5 cellular contexts compared by ENCODE assay signal in the genomic region with DNA sequence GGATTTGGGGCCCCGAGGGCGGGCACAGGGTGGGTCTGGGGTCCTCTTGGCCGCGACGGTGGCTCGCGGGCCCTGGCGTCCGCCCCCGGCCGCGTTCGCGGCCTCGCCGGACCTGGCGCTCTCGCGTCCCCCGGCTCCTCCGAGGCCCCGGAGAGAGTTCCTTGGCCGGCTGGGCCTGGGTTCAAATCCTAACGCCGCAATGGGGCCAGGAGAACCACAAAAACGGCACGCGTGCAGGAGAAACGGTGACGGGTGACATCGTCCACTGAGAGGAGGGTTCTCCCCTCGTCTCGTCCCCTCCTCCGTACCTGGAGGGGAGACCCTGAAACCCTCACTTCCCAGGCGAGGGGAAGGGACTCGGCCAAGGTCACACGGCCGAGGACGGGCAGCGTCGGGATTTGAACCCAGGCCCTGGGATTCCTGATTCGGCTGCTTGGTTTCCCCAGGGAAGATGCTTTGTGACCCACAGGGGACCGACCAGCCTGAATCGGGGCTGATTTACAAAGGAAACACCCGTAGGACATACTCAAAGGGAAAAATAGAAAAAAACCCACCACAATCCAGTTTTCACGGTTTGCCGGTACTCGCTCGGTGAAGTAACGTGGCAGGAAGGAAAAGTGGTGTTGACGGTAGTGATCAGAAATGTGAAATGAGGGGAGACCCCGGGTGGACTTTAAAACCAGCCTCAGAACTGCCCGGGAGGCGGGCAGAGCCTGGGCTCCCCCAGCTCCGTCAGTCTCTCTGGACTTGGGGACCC. TPM values are rescaled to one million over a fixed set of nuclear protein-coding genes. Genes with fewer than 3 reads are reported as not detected.
DNase-seq lines count a peak whose midpoint lies in the region; ATAC-seq and TF ChIP-seq lines count a peak whose summit lies in the region.

No MANE protein-coding gene starts in this region.

- ATAC-seq in HG03066 (IDR thresholded peaks at IDR 0.05; ENCODE audit: low read depth, unreplicated experiment): peak; percentile 4
- no peak for ATAC-seq in lung (ENCODE audit: insufficient read depth, low FRiP score)
- no peak for ATAC-seq in GM18870 (IDR thresholded peaks at IDR 0.05; ENCODE audit: unreplicated experiment)

- DNase-seq in activated naive CD4-positive, alpha-beta T cell treated with anti-CD3 and anti-CD28 coated beads, Interleukin-2, amount 10 ng/mL, durations not matched to agents 7 days and 5 days: no peak
- no peak for DNase-seq in lung (ENCODE audit: low spot score)
- DNase-seq in HCEC 1CT: no peak

- H3K36me3 Mint-ChIP-seq in activated naive CD4-positive, alpha-beta T cell treated with anti-CD3 and anti-CD28 coated beads, Interleukin-2, amount 10 ng/mL, durations not matched to agents 7 days and 5 days: peaks cover 74% of the 10 kb centered on the region

- TF ChIP-seq CTCF in lung (IDR thresholded peaks at IDR 0.05; ENCODE audit: control extremely low read depth, extremely low read depth): no peak

- peak overlapping the region; percentile 100 for H3K4me3 Mint-ChIP-seq in activated naive CD4-positive, alpha-beta T cell treated with anti-CD3 and anti-CD28 coated beads, Interleukin-2, amount 10 ng/mL, durations not matched to agents 7 days and 5 days

- peak overlapping the region; percentile 100 for H3K27ac Mint-ChIP-seq in activated naive CD4-positive, alpha-beta T cell treated with anti-CD3 and anti-CD28 coated beads, Interleukin-2, amount 10 ng/mL, durations not matched to agents 7 days and 5 days

- H3K27me3 Mint-ChIP-seq in activated naive CD4-positive, alpha-beta T cell treated with anti-CD3 and anti-CD28 coated beads, Interleukin-2, amount 10 ng/mL, durations not matched to agents 7 days and 5 days: no peaks in the 10 kb centered on the region

- H3K4me1 ChIP-seq in lung (ENCODE audit: control insufficient read depth in 2 of 2, insufficient read depth in 2 of 2, low read length in 2 of 2): peaks cover 3 to 29% of the 10 kb centered on the region in 2 donors

- no peaks in the 10 kb centered on the region for H3K9me3 Mint-ChIP-seq in activated naive CD4-positive, alpha-beta T cell treated with anti-CD3 and anti-CD28 coated beads, Interleukin-2, amount 10 ng/mL, durations not matched to agents 7 days and 5 days

- 0% methylated on average over 36 to 55 of the region's 55 CpGs for WGBS in lung, 2 donors

- H3K9me3 ChIP-seq in lung (ENCODE audit: control insufficient read depth in 2 of 2, insufficient read depth in 1 of 2, low read length in 1 of 2): no peaks in the 10 kb centered on the region

- no peaks in the 10 kb centered on the region for H3K27me3 ChIP-seq in lung (ENCODE audit: control insufficient read depth, insufficient read depth)

- H3K27ac ChIP-seq in lung (ENCODE audit: low read depth in 1 of 2, low read length in 1 of 2): peak overlapping the region; percentile 88 to 93

- H3K4me1 Mint-ChIP-seq in activated naive CD4-positive, alpha-beta T cell treated with anti-CD3 and anti-CD28 coated beads, Interleukin-2, amount 10 ng/mL, durations not matched to agents 7 days and 5 days: peaks cover 71% of the 10 kb centered on the region

- CTCF ChIA-PET in activated naive CD4-positive, alpha-beta T cell treated with anti-CD3 and anti-CD28 coated beads, Interleukin-2, amount 10 ng/mL, durations not matched to agents 7 days and 5 days (lab: Charles Lee): interaction anchor here (3.3 kb wide), 1 partner anchor 66 kb away, joined by 15 read pairs; a partner anchor contains a TSS

- H3K4me3 ChIP-seq in lung: peak overlapping the region; percentile 99

- peaks cover 6 to 19% of the 10 kb centered on the region in 2 donors for H3K36me3 ChIP-seq in lung (ENCODE audit: control insufficient read depth in 2 of 2, insufficient read depth in 2 of 2, low read length in 2 of 2)

RNA-seq across cellular contexts. Expression of a gene that starts 0.7 kb away (rescaled TPM):
- total RNA-seq in lung: 100 to 1,000 TPM in 1 of 2 donors, 10 to 100 TPM in 1; 88.2 to 130 TPM
- polyA plus RNA-seq in lung: 10 to 100 TPM; 59.5 to 67.2 TPM

RNA-seq across cellular contexts. Expression of a gene that starts 1.0 kb away (rescaled TPM):
- 10 to 100 TPM; 85.0 to 88.6 TPM for total RNA-seq in lung
- 10 to 100 TPM; 39.7 to 51.9 TPM for polyA plus RNA-seq in lung

RNA-seq across cellular contexts. Expression of a gene that starts 55.8 kb away (rescaled TPM):
- total RNA-seq in lung: 1 to 10 TPM; 1.8 to 2.0 TPM
- 1 to 10 TPM; 1.0 to 2.0 TPM for polyA plus RNA-seq in lung

RNA-seq across cellular contexts. Expression of a gene that starts 56.7 kb away (rescaled TPM):
- total RNA-seq in lung: 10 to 100 TPM; 26.6 to 78.2 TPM
- 100 to 1,000 TPM in 1 of 2 donors, 10 to 100 TPM in 1; 77.1 to 184 TPM for polyA plus RNA-seq in lung

RNA-seq across cellular contexts. Expression of a gene that starts 57.3 kb away (rescaled TPM):
- total RNA-seq in lung: 10 to 100 TPM in 1 of 2 donors, 1 to 10 TPM in 1; 8.2 to 10.3 TPM
- polyA plus RNA-seq in lung: 10 to 100 TPM in 1 of 2 donors, 1 to 10 TPM in 1; 7.5 to 12.2 TPM
